ENCODE assay signal across 8 cellular contexts in the genomic region with DNA sequence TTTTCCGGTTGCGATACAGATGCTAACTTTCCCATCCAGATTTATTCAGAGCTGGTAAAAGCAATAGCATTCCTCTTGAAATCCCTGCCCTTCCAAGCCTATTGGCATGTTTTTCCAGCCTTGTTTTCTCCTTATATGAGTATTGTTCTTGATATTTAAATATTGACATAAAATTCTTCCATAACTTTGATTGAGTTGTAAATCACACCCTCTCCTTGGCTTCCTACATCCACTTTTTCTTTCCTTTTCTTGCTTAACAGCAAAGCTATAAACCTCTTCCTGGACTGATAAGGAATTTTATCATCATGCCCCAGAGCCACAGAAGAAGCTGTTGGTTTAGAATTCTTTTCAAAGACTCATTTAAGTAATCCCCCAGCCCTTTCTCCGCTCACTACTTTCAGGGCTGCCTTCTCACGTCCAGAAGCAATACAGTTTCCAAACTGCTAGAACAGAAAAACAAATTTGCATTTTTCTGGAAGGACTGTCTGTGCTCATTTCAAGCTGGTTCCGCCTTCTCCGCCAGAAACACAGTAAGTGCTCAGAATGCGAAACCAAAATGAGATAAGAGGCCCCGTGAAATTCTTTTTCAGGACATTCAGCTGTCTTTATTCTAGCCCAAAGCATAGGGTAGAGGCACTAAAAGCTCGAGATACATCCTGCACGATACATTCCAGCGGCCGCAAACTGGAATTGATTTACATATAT. TPM values are rescaled to one million over a fixed set of nuclear protein-coding genes. Genes with fewer than 3 reads are reported as not detected.
DNase-seq lines count a peak whose midpoint lies in the region; ATAC-seq and TF ChIP-seq lines count a peak whose summit lies in the region.

No MANE protein-coding gene starts in this region.

- H3K36me3 ChIP-seq in right atrium auricular region (no peaks in the 10 kb centered on the region), spleen (no peaks in the 10 kb centered on the region)

- H3K4ac ChIP-seq in H9 (ENCODE audit: low read depth, low read length): no peak overlapping the region

- peaks cover 32% of the 10 kb centered on the region; the same call in 1 of the 2 replicates for H3K79me2 ChIP-seq in H9 (ENCODE audit: insufficient read depth, low read length)

- peak overlapping the region; percentile 89 for H3K4me2 ChIP-seq in H9 (ENCODE audit: insufficient read depth, insufficient read length, low read length)

- peak overlapping the region in 2 of 3 experiments; percentile 91 to 98; a peak in 6 of 7 replicates for H3K27ac Mint-ChIP-seq in H9

- peak overlapping the region; percentile 85 to 98 for H3K4me3 Mint-ChIP-seq in H9

- TF ChIP-seq CTCF in H9 (conservative IDR thresholded peaks at IDR 0.05) (no peak), VCaP (conservative IDR thresholded peaks at IDR 0.05) (no peak), right atrium auricular region (IDR thresholded peaks at IDR 0.05) (no peak), spleen (IDR thresholded peaks at IDR 0.05 in 8 of 11, conservative IDR thresholded peaks at IDR 0.05 in 3 of 11) (no peak)

- no peak overlapping the region for H2BK5ac ChIP-seq in H9 (ENCODE audit: insufficient read length, low read length)

- H3K36me3 Mint-ChIP-seq in H9 (ENCODE audit: insufficient read depth in 1 of 3, low read depth in 3 of 3): peaks cover 0 to 9% (median 6%) of the 10 kb centered on the region in 3 experiments; a peak in 2 of 7 replicates

- H3K14ac ChIP-seq in H9 (ENCODE audit: insufficient read depth, low read length): no peak overlapping the region

- H3K79me1 ChIP-seq in H9 (ENCODE audit: insufficient read depth, low read depth, low read length, poor library complexity, severe bottlenecking): no peaks in the 10 kb centered on the region

- H3T11ph ChIP-seq in H9 (ENCODE audit: low read length): no peak overlapping the region

- no peak for DNase-seq in H9
- DNase-seq in right atrium auricular region (ENCODE audit: low spot score): no peak
- no peak for DNase-seq in spleen
- DNase-seq in NOMO-1 treated with DMSO at 0.1 percent for 48 hours (lab: John Stamatoyannopoulos, UW; ENCODE audit: unreplicated experiment): no peak
- DNase-seq in HuH-7 (ENCODE audit: low spot score): no peak
- no peak for DNase-seq in stimulated activated CD4-positive, alpha-beta T cell treated with anti-CD3 and anti-CD28 coated beads, Interleukin-2, amount 100 ng/mL, for 48 hours

- H3K27me3 ChIP-seq in H9 (ENCODE audit: insufficient read depth, low read length) (no peaks in the 10 kb centered on the region), right atrium auricular region (no peaks in the 10 kb centered on the region), spleen (replicated peaks in 1 of 7) (peaks cover 0 to 74% (median 27%) of the 10 kb centered on the region in 7 donors)

- peaks cover 7% of the 10 kb centered on the region; the same call in 1 of the 2 replicates for H3K4me1 ChIP-seq in H9 (ENCODE audit: insufficient read depth, low read length)
- no peaks in the 10 kb centered on the region for H3K4me1 ChIP-seq in right atrium auricular region
- peaks cover 0 to 17% (median 2%) of the 10 kb centered on the region in 6 donors for H3K4me1 ChIP-seq in spleen

- peak overlapping the region; percentile 83 for H3K9ac ChIP-seq in H9 (ENCODE audit: extremely low read depth, insufficient read length, low read length)

- no peak overlapping the region for H3K56ac ChIP-seq in H9 (ENCODE audit: insufficient read length, low read depth, low read length)

- H3K4me3 ChIP-seq in right atrium auricular region (peak overlapping the region; percentile 38 to 56), spleen (peak overlapping the region in 7 of 8 donors; percentile 4 to 66 (median 35))

- H4K91ac ChIP-seq in H9 (ENCODE audit: insufficient read length, low read depth, low read length): no peak overlapping the region

- no peak overlapping the region for H4K8ac ChIP-seq in H9 (replicated peaks; ENCODE audit: insufficient read length, low read depth, low read length)

- H3K9me3 ChIP-seq in H9 (ENCODE audit: control insufficient read depth, low read depth, low read length) (peaks cover 4% of the 10 kb centered on the region), right atrium auricular region (no peaks in the 10 kb centered on the region), spleen (no peaks in the 10 kb centered on the region)

- peak overlapping the region; percentile 59 for H3K18ac ChIP-seq in H9 (ENCODE audit: insufficient read length, low read depth, low read length)

- H3K9me3 Mint-ChIP-seq in H9: peaks cover 33 to 39% of the 10 kb centered on the region in 2 experiments

- no peak overlapping the region for H3K23ac ChIP-seq in H9 (ENCODE audit: insufficient read length, low read depth, low read length)

- H4K5ac ChIP-seq in H9 (ENCODE audit: insufficient read length, low read depth, low read length): no peak overlapping the region

- ATAC-seq in GM21786 (IDR thresholded peaks at IDR 0.05; ENCODE audit: unreplicated experiment): no peak

- no peak overlapping the region for H2BK20ac ChIP-seq in H9 (ENCODE audit: low read depth, low read length, poor library complexity, severe bottlenecking)

- H3K23me2 ChIP-seq in H9 (ENCODE audit: insufficient read length, low read depth, low read length, poor library complexity, severe bottlenecking): peaks cover 8% of the 10 kb centered on the region

- intact Hi-C loops in spleen (cut with DNase I; ENCODE audit: low total_unique reads): no loop called here

- peak overlapping the region; percentile 88 for H3K27ac ChIP-seq in H9 (ENCODE audit: insufficient read length, low read depth, low read length)
- peak overlapping the region; percentile 27; the same call in 1 of the 2 replicates for H3K27ac ChIP-seq in VCaP
- peak overlapping the region; percentile 57 to 59 for H3K27ac ChIP-seq in right atrium auricular region
- H3K27ac ChIP-seq in spleen: peak overlapping the region in 4 of 8 donors; percentile 12 to 30 (median 20)

- no peak overlapping the region for H2BK120ac ChIP-seq in H9 (ENCODE audit: low read depth, low read length, poor library complexity, severe bottlenecking)

- H2AFZ ChIP-seq in H9 (ENCODE audit: low read length): no peak overlapping the region

- no peak overlapping the region for H2BK15ac ChIP-seq in H9 (ENCODE audit: low read depth, low read length)

- no peak overlapping the region for H2BK12ac ChIP-seq in H9 (ENCODE audit: insufficient read length, low read depth, low read length)

- WGBS in H9 (ENCODE audit: extremely low coverage, insufficient read length, low lambda C conversion rate): no CpG with 5 or more reads among the region's 12 CpGs
- 0 to 37% (median 1%) methylated on average over 12 of the region's 12 CpGs for WGBS in spleen, 5 donors

- H3K27me3 Mint-ChIP-seq in H9 (ENCODE audit: low read depth): peaks cover 2% of the 10 kb centered on the region; the same call in 1 of the 2 replicates

- peaks cover 38 to 51% of the 10 kb centered on the region in 2 experiments for H3K4me1 Mint-ChIP-seq in H9

- no peak for TF ChIP-seq POLR2A in spleen (IDR thresholded peaks at IDR 0.05)

- no peaks in the 10 kb centered on the region for H4K20me1 ChIP-seq in H9 (ENCODE audit: control insufficient read depth, insufficient read depth, insufficient read length)

- no peak overlapping the region for H2AK5ac ChIP-seq in H9 (ENCODE audit: insufficient read length, low read length)

RNA-seq across cellular contexts. Expression of a gene that starts 0.9 kb away (rescaled TPM):
- total RNA-seq in H9 (2021): 32.9 and 33.1 TPM in 2 replicates
- total RNA-seq in right atrium auricular region: 1 to 10 TPM; 8.0 to 9.6 TPM
- total RNA-seq in spleen: 1 to 10 TPM; 2.0 to 4.4 (median 3.0) TPM
- polyA plus RNA-seq in spleen: under 1 TPM; 0.24 to 0.61 (median 0.26) TPM
